In the genomic region with DNA sequence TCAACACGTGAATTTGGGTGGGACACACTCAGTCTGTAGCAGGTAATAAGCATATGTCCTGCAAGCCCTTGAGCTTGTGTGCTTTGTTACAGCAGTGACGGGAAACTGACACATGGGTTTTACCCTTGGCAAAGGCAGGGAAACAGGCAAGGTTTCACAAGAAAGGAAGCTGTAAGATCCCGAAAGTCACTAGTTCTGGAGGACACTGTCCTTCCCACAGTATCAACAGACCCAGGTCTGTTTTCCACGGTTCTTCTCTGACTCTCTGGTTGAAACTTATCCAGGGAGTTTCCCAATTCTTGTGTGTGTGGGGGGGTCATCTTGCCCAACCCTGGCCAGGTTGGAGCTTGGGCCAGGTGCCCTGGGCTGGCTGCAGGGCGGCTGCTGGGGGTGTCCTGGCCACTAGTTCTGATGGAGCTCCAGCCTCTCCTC, we compare ENCODE assay signal across 13 cellular contexts. TPM values are rescaled to one million over a fixed set of nuclear protein-coding genes. Genes with fewer than 3 reads are reported as not detected.
DNase-seq lines count a peak whose midpoint lies in the region; ATAC-seq, FAIRE-seq and TF ChIP-seq lines count a peak whose summit lies in the region.
"Had no signal": no experiment of that assay in that cellular context is flagged by ENCODE, and none has a peak within 500 bp of the region (broad histone marks: within the 10 kb centered on the region; RNA-seq: fewer than 3 reads in every experiment).

No MANE protein-coding gene starts in this region.

- H3K36me3 Mint-ChIP-seq in type B pancreatic cell = no peaks in the 10 kb centered on the region
- H3K36me3 Mint-ChIP-seq: activated naive CD8-positive, alpha-beta T cell treated with anti-CD3 and anti-CD28 coated beads for 36 hours; natural killer cell had no signal

- H3K9me3 ChIP-seq in mammary epithelial cell (replicated peaks; ENCODE audit: insufficient read depth, low read length) = no peaks in the 10 kb centered on the region
- no peaks in the 10 kb centered on the region for H3K9me3 ChIP-seq in kidney (ENCODE audit: control insufficient read depth in 1 of 2, low read length in 2 of 2)
- H3K9me3 ChIP-seq: HAP-1 had no signal

- DNase-seq in HCEC 1CT (peak; percentile 34), mammary epithelial cell (peak; percentile 91), kidney (peak; percentile 1), stromal cell of bone marrow (ENCODE audit: low read depth) (peak; percentile 54), type B pancreatic cell (ENCODE audit: extremely low spot score, unreplicated experiment) (no peak)
- DNase-seq: activated naive CD8-positive, alpha-beta T cell treated with anti-CD3 and anti-CD28 coated beads for 36 hours; natural killer cell; NCI-H187 had no signal

- TF ChIP-seq CTCF in mammary epithelial cell (conservative IDR thresholded peaks at IDR 0.05 in 1 of 2, IDR thresholded peaks at IDR 0.05 in 1 of 2; ENCODE audit: extremely low read depth in 1 of 2, insufficient read depth in 1 of 2, low read depth in 1 of 2, low read length in 2 of 2) (no peak), kidney (IDR thresholded peaks at IDR 0.05; ENCODE audit: borderline replicate concordance, extremely low read depth, insufficient read depth) (no peak), type B pancreatic cell (conservative IDR thresholded peaks at IDR 0.05) (no peak)

- H3K4me1 ChIP-seq in mammary epithelial cell (ENCODE audit: insufficient read depth, low read length) = peaks cover 23% of the 10 kb centered on the region
- H3K4me1 ChIP-seq in kidney (ENCODE audit: control insufficient read depth in 1 of 2, insufficient read depth in 1 of 2, low read depth in 1 of 2, low read length in 2 of 2) = no peaks in the 10 kb centered on the region
- H3K4me1 ChIP-seq: HAP-1 had no signal

- H3K27me3 ChIP-seq in mammary epithelial cell (ENCODE audit: insufficient read depth, low read length) = no peaks in the 10 kb centered on the region

- no peak overlapping the region for H3K4me3 ChIP-seq in mammary epithelial cell (replicated peaks in 1 of 3; ENCODE audit: insufficient read depth in 1 of 3, low read depth in 2 of 3, low read length in 3 of 3)
- no peak overlapping the region for H3K4me3 ChIP-seq in kidney (ENCODE audit: low read length in 2 of 2)
- H3K4me3 ChIP-seq: HAP-1 had no signal

- ATAC-seq in HG02798 (IDR thresholded peaks at IDR 0.05; ENCODE audit: poor library complexity, unreplicated experiment) (no peak), HG02763 (IDR thresholded peaks at IDR 0.05; ENCODE audit: unreplicated experiment) (no peak), GM18907 (IDR thresholded peaks at IDR 0.05; ENCODE audit: unreplicated experiment) (no peak)
- ATAC-seq: natural killer cell had no signal

- peak overlapping the region; percentile 41 for H3K9ac ChIP-seq in mammary epithelial cell (ENCODE audit: insufficient read depth, low read length)
- H3K9ac ChIP-seq in kidney (ENCODE audit: low read length in 2 of 2) = no peak overlapping the region

- H2AFZ ChIP-seq in mammary epithelial cell (ENCODE audit: low read depth, low read length) = peak overlapping the region; percentile 23

- H3K9me3 Mint-ChIP-seq in type B pancreatic cell = no peaks in the 10 kb centered on the region
- H3K9me3 Mint-ChIP-seq: activated naive CD8-positive, alpha-beta T cell treated with anti-CD3 and anti-CD28 coated beads for 36 hours; natural killer cell had no signal

- dilution Hi-C loops in mammary epithelial cell (cut with HindIII; ENCODE audit: low sequenced_read_pairs) = no loop called here

- H4K20me1 ChIP-seq in mammary epithelial cell (ENCODE audit: insufficient read depth, low read length) = no peaks in the 10 kb centered on the region

- in situ Hi-C loops in mammary epithelial cell (cut with MboI; ENCODE audit: low sequenced_read_pairs in 2 of 2) = no loop called here

- FAIRE-seq in kidney (lab: Jason Lieb, UNC) = no peak

- H3K27ac ChIP-seq in mammary epithelial cell (ENCODE audit: insufficient read depth, low read depth, low read length) = peak overlapping the region; percentile 76
- H3K27ac ChIP-seq in kidney (ENCODE audit: low read depth in 2 of 2, low read length in 2 of 2) = no peak overlapping the region

- H3K4me2 ChIP-seq in mammary epithelial cell (ENCODE audit: insufficient read depth, low read depth, low read length) = peak overlapping the region; percentile 9

- BruUV-seq in mammary epithelial cell (replicated peaks; lab: Mats Ljungman, UMichigan) = no TSS peak

- H3K4me1 Mint-ChIP-seq in type B pancreatic cell (ENCODE audit: unreplicated experiment) = peaks cover 21% of the 10 kb centered on the region
- H3K4me1 Mint-ChIP-seq: natural killer cell had no signal

- intact Hi-C loops in mammary epithelial cell (cut with micrococcal nuclease) (no loop called here), kidney (cut with DNase I) (no loop called here)

- CTCF ChIA-PET in mammary epithelial cell (lab: Charles Lee; ENCODE audit: low non-redundant PET) = no interaction called here

- 15% methylated on average over 5 of the region's 5 CpGs for WGBS in mammary epithelial cell (ENCODE audit: low coverage, missing lambda C conversion rate)

- H3K27me3 Mint-ChIP-seq in type B pancreatic cell = no peaks in the 10 kb centered on the region
- H3K27me3 Mint-ChIP-seq: activated naive CD8-positive, alpha-beta T cell treated with anti-CD3 and anti-CD28 coated beads for 36 hours had no signal

- H3K79me2 ChIP-seq in mammary epithelial cell (ENCODE audit: insufficient read depth, low read length) = no peaks in the 10 kb centered on the region

- H3K27ac Mint-ChIP-seq in type B pancreatic cell = no peak overlapping the region
- H3K27ac Mint-ChIP-seq: activated naive CD8-positive, alpha-beta T cell treated with anti-CD3 and anti-CD28 coated beads for 36 hours; natural killer cell had no signal

- H3K36me3 ChIP-seq in mammary epithelial cell (ENCODE audit: insufficient read depth, low read length) (no peaks in the 10 kb centered on the region), kidney (ENCODE audit: control insufficient read depth in 1 of 2, insufficient read depth in 2 of 2, low read length in 2 of 2) (no peaks in the 10 kb centered on the region)
- H3K36me3 ChIP-seq: HAP-1 had no signal

- no peak overlapping the region for H3K4me3 Mint-ChIP-seq in type B pancreatic cell
- H3K4me3 Mint-ChIP-seq: activated naive CD8-positive, alpha-beta T cell treated with anti-CD3 and anti-CD28 coated beads for 36 hours; natural killer cell had no signal

RNA-seq across cellular contexts. Expression of gene ZBTB21, which starts 29.3 kb away (rescaled TPM):
- total RNA-seq in mammary epithelial cell = 10 to 100 TPM; 16.3 to 22.4 TPM
- 6.7 TPM for polyA plus RNA-seq in mammary epithelial cell
- polyA minus RNA-seq in mammary epithelial cell = 11.0 TPM
- total RNA-seq in kidney = 16.0 TPM
- polyA plus RNA-seq in kidney (ENCODE audit: insufficient read depth, low read depth, low replicate concordance) = 2.3 TPM
- total RNA-seq in type B pancreatic cell (ENCODE audit: low replicate concordance) = 19.9 and 23.4 TPM in 2 replicates

RNA-seq across cellular contexts. Expression of gene UMODL1, which starts 31.6 kb away (rescaled TPM):
- total RNA-seq in mammary epithelial cell (under 1 TPM in 1 of 2 donors, not detected in 1; under 0.01 TPM), kidney (not detected), type B pancreatic cell (ENCODE audit: low replicate concordance) (0.36 and 1.0 TPM in 2 replicates)
- polyA plus RNA-seq in mammary epithelial cell (not detected), kidney (ENCODE audit: insufficient read depth, low read depth, low replicate concordance) (0.39 TPM)
- not detected for polyA minus RNA-seq in mammary epithelial cell
- total RNA-seq: activated naive CD8-positive, alpha-beta T cell treated with anti-CD3 and anti-CD28 coated beads for 36 hours; G401 had no signal
